Comparison of ENCODE assay signal across 8 cellular contexts in the genomic region with DNA sequence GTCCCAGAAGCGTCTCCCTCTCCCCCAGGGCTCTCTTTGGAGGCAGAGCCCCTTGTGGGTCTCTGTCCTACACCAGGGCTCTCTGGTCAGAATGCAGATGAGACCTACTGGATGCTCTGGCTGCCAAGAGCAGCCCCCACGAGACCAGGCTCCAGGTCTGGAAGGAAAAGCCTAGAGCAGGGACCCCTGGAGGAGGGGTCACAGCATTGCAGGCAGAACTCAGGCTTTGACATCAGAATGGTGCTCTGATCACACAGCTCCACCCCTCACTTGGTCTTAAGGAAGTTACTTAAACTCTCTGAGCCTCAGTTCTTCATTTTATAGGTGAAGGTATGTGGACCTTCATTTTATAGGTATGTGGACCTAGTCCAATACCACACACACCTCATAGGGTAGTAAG.
A peak's percentile ranks its signal among the peaks of the same experiment; 100 is the strongest.
DNase-seq lines count a peak whose midpoint lies in the region; TF ChIP-seq lines count a peak whose summit lies in the region.

No MANE protein-coding gene starts in this region.

- no peak overlapping the region for H3K9ac ChIP-seq in trophoblast cell (ENCODE audit: low read length)

- H3K27ac Mint-ChIP-seq in brain = peak overlapping the region in 3 of 5 experiments; percentile 31 to 89 (median 66)

- H2AK5ac ChIP-seq in trophoblast cell (ENCODE audit: low read length) = no peak overlapping the region

- intact Hi-C loops in posterior vena cava (cut with DNase I) = no loop called here

- H3K9me3 ChIP-seq in trophoblast cell (ENCODE audit: insufficient read depth, low read depth, low read length) = no peaks in the 10 kb centered on the region

- no peak overlapping the region for H3K4me3 ChIP-seq in trophoblast cell (ENCODE audit: low read depth, low read length)

- no peaks in the 10 kb centered on the region for H3K27me3 ChIP-seq in trophoblast cell (ENCODE audit: insufficient read depth, low read length)

- peaks cover 6% of the 10 kb centered on the region for H3K27me3 Mint-ChIP-seq in brain

- no CpG with 5 or more reads among the region's 2 CpGs for WGBS in trophoblast cell (ENCODE audit: extremely low coverage, insufficient coverage, insufficient read length)

- no peak overlapping the region for H4K91ac ChIP-seq in trophoblast cell (ENCODE audit: low read depth, low read length)

- no peak overlapping the region for H4K12ac ChIP-seq in trophoblast cell (ENCODE audit: low read depth, low read length)

- no peaks in the 10 kb centered on the region for H3K79me2 ChIP-seq in trophoblast cell (ENCODE audit: control insufficient read depth, insufficient read depth, low read length, poor library complexity)

- no peak overlapping the region for H3K4me2 ChIP-seq in trophoblast cell (ENCODE audit: low read length)

- H3K36me3 Mint-ChIP-seq in brain = no peaks in the 10 kb centered on the region

- no peak overlapping the region for H3K18ac ChIP-seq in trophoblast cell (ENCODE audit: low read length)

- no peak overlapping the region for H2BK5ac ChIP-seq in trophoblast cell (ENCODE audit: low read depth, low read length, poor library complexity)

- H3K4me1 ChIP-seq in trophoblast cell (ENCODE audit: control insufficient read depth in 1 of 2, insufficient read depth in 2 of 2, low read length in 2 of 2) = peaks cover 4 to 6% of the 10 kb centered on the region in 2 experiments

- peaks cover 59% of the 10 kb centered on the region for H3K4me1 Mint-ChIP-seq in brain

- H3K23ac ChIP-seq in trophoblast cell (ENCODE audit: low read length) = no peak overlapping the region

- peak in 1 of 2 experiments; percentile 22 for TF ChIP-seq CTCF in brain (conservative IDR thresholded peaks at IDR 0.05)

- DNase-seq in D341Med (ENCODE audit: low spot score) = peak; percentile 55
- DNase-seq in KG1 (lab: John Stamatoyannopoulos, UW) = peak; percentile 22
- DNase-seq in myocyte (ENCODE audit: low read depth) = peak; percentile 44
- DNase-seq in posterior vena cava (ENCODE audit: low spot score) = no peak
- no peak for DNase-seq in retina
- no peak for DNase-seq in trophoblast cell
- no peak for DNase-seq in SW480 (ENCODE audit: low spot score)

- H3K9me3 Mint-ChIP-seq in brain = no peaks in the 10 kb centered on the region

- no peak overlapping the region for H3K27ac ChIP-seq in trophoblast cell (ENCODE audit: low read depth, low read length)

- H2BK12ac ChIP-seq in trophoblast cell (ENCODE audit: low read length) = no peak overlapping the region

- H3K79me1 ChIP-seq in trophoblast cell (ENCODE audit: low read length) = no peaks in the 10 kb centered on the region

- no peak overlapping the region for H3K4ac ChIP-seq in trophoblast cell (ENCODE audit: low read depth, low read length)

- H2AFZ ChIP-seq in trophoblast cell (ENCODE audit: insufficient read depth, low read length, poor library complexity) = no peak overlapping the region

- no peak overlapping the region for H3K4me3 Mint-ChIP-seq in brain

- no peak overlapping the region for H2BK120ac ChIP-seq in trophoblast cell (ENCODE audit: insufficient read depth, low read length, poor library complexity)

- no peak overlapping the region for H3K14ac ChIP-seq in trophoblast cell (ENCODE audit: low read length)

- no peaks in the 10 kb centered on the region for H3K36me3 ChIP-seq in trophoblast cell (ENCODE audit: control insufficient read depth in 1 of 2, insufficient read depth in 2 of 2, low read length in 2 of 2)

- no peak overlapping the region for H4K8ac ChIP-seq in trophoblast cell (ENCODE audit: low read depth, low read length)

Comparison
In these comparisons a context has a peak if more than half of its experiments do, and no peak if none do; other contexts are left out.
1. DNase-seq: peak in D341Med (single experiment), KG1 (single experiment) and myocyte (single experiment); none in posterior vena cava (single experiment), retina (single experiment), trophoblast cell (0 of 2) and SW480 (single experiment).